In the genomic region with DNA sequence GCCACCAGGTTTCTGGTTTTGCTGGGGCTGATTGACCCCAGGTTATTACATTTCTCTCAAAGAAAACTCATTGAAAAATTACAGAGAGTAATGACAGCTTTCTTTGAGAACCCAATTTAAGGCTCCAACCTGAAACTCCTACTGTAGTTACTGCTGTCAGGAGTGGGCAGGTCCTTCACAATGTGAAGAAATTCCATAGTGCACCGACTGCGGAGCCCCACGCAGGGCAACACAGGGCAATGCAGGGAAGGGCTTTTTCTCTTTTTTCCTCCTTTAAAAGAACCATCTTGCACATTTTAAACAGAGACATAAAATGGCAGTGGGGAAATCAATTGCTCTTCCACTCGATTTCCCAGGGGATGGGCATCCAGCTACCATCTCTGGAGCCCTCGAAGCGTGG, we compare ENCODE assay signal across 21 cellular contexts.
DNase-seq lines count a peak whose midpoint lies in the region; ATAC-seq lines count a peak whose summit lies in the region.
"Had no signal": no experiment of that assay in that cellular context is flagged by ENCODE, and none has a peak within 500 bp of the region (broad histone marks: within the 10 kb centered on the region; RNA-seq: fewer than 3 reads in every experiment).

No MANE protein-coding gene starts in this region.

- ATAC-seq in stimulated activated naive CD8-positive, alpha-beta T cell treated with anti-CD3 and anti-CD28 coated beads, Interleukin-15, amount 100 ng/mL, for 72 hours = no peak
- ATAC-seq in HG03378 (IDR thresholded peaks at IDR 0.05; ENCODE audit: unreplicated experiment) = no peak
- ATAC-seq in HG02840 (IDR thresholded peaks at IDR 0.05; ENCODE audit: low FRiP score, unreplicated experiment) = no peak
- ATAC-seq: SK-N-SH treated with all-trans-retinoic acid at 6 μM for 48 hours had no signal

- no peaks in the 10 kb centered on the region for H3K9me3 Mint-ChIP-seq in T-helper 2 cell treated with Interferon-gamma antibody and Interleukin-4, amounts not matched to agents 5 μg/mL and 100 μg/mL, for 36 hours
- no peaks in the 10 kb centered on the region for H3K9me3 Mint-ChIP-seq in stimulated activated naive CD8-positive, alpha-beta T cell treated with anti-CD3 and anti-CD28 coated beads, Interleukin-15, Interleukin-2, amounts not matched to agents 100 ng/mL and 50 ng/mL, for 24 hours
- H3K9me3 Mint-ChIP-seq in stimulated activated naive CD8-positive, alpha-beta T cell treated with anti-CD3 and anti-CD28 coated beads, Interleukin-15, amount 100 ng/mL, for 72 hours = no peaks in the 10 kb centered on the region
- no peaks in the 10 kb centered on the region for H3K9me3 Mint-ChIP-seq in immature natural killer cell
- H3K9me3 Mint-ChIP-seq: CD14-positive monocyte; dendritic cell treated with granulocyte-macrophage colony-stimulating factor and Interleukin-4, amounts not matched to agents 40 ng/mL and 50 ng/mL, for 4 days; type B pancreatic cell had no signal

- H3K36me3 Mint-ChIP-seq in T-helper 2 cell treated with Interferon-gamma antibody and Interleukin-4, amounts not matched to agents 5 μg/mL and 100 μg/mL, for 36 hours (ENCODE audit: low read depth) = peaks cover 77% of the 10 kb centered on the region
- H3K36me3 Mint-ChIP-seq in stimulated activated naive CD8-positive, alpha-beta T cell treated with anti-CD3 and anti-CD28 coated beads, Interleukin-15, Interleukin-2, amounts not matched to agents 100 ng/mL and 50 ng/mL, for 24 hours (ENCODE audit: low read depth) = peaks cover 80% of the 10 kb centered on the region
- H3K36me3 Mint-ChIP-seq in immature natural killer cell = peaks cover 28 to 65% (median 33%) of the 10 kb centered on the region in 3 donors

- no peak overlapping the region for H3K4me3 Mint-ChIP-seq in T-helper 2 cell treated with Interferon-gamma antibody and Interleukin-4, amounts not matched to agents 5 μg/mL and 100 μg/mL, for 36 hours
- no peak overlapping the region for H3K4me3 Mint-ChIP-seq in stimulated activated naive CD8-positive, alpha-beta T cell treated with anti-CD3 and anti-CD28 coated beads, Interleukin-15, Interleukin-2, amounts not matched to agents 100 ng/mL and 50 ng/mL, for 24 hours
- H3K4me3 Mint-ChIP-seq in stimulated activated naive CD8-positive, alpha-beta T cell treated with anti-CD3 and anti-CD28 coated beads, Interleukin-15, amount 100 ng/mL, for 72 hours = no peak overlapping the region
- H3K4me3 Mint-ChIP-seq in immature natural killer cell = peak overlapping the region in 3 of 5 donors; percentile 17 to 60 (median 33)
- H3K4me3 Mint-ChIP-seq: brain; CD14-positive monocyte; dendritic cell treated with granulocyte-macrophage colony-stimulating factor and Interleukin-4, amounts not matched to agents 40 ng/mL and 50 ng/mL, for 4 days; type B pancreatic cell had no signal

- peaks cover 40% of the 10 kb centered on the region for H3K4me1 Mint-ChIP-seq in T-helper 2 cell treated with Interferon-gamma antibody and Interleukin-4, amounts not matched to agents 5 μg/mL and 100 μg/mL, for 36 hours (ENCODE audit: low read depth)
- H3K4me1 Mint-ChIP-seq in stimulated activated naive CD8-positive, alpha-beta T cell treated with anti-CD3 and anti-CD28 coated beads, Interleukin-15, Interleukin-2, amounts not matched to agents 100 ng/mL and 50 ng/mL, for 24 hours (ENCODE audit: low read depth) = peaks cover 49% of the 10 kb centered on the region
- H3K4me1 Mint-ChIP-seq in stimulated activated naive CD8-positive, alpha-beta T cell treated with anti-CD3 and anti-CD28 coated beads, Interleukin-15, amount 100 ng/mL, for 72 hours = peaks cover 54% of the 10 kb centered on the region
- H3K4me1 Mint-ChIP-seq in immature natural killer cell = peaks cover 56 to 68% of the 10 kb centered on the region in 2 donors

- DNase-seq in T-helper 2 cell treated with Interferon-gamma antibody and Interleukin-4, amounts not matched to agents 5 μg/mL and 100 μg/mL, for 36 hours (ENCODE audit: low spot score) = no peak
- DNase-seq in T-helper 2 cell = no peak
- no peak for DNase-seq in stimulated activated naive CD8-positive, alpha-beta T cell treated with anti-CD3 and anti-CD28 coated beads, Interleukin-15, amount 100 ng/mL, for 72 hours
- no peak for DNase-seq in immature natural killer cell
- no peak for DNase-seq in NCI-H345 treated with DMSO at 0.1 percent for 48 hours (lab: John Stamatoyannopoulos, UW; ENCODE audit: unreplicated experiment)
- DNase-seq: amniotic stem cell, Calu3, DMS79, GDM1, left ventricle myocardium inferior, NCI-H446 treated with DMSO at 0.1 percent for 48 hours, NCI-H774, Right ventricle myocardium superior had no signal

- H3K27ac Mint-ChIP-seq in T-helper 2 cell treated with Interferon-gamma antibody and Interleukin-4, amounts not matched to agents 5 μg/mL and 100 μg/mL, for 36 hours = peak overlapping the region; percentile 20
- H3K27ac Mint-ChIP-seq in stimulated activated naive CD8-positive, alpha-beta T cell treated with anti-CD3 and anti-CD28 coated beads, Interleukin-15, Interleukin-2, amounts not matched to agents 100 ng/mL and 50 ng/mL, for 24 hours = peak overlapping the region; percentile 75
- peak overlapping the region in 1 of 2 donors; percentile 54 for H3K27ac Mint-ChIP-seq in stimulated activated naive CD8-positive, alpha-beta T cell treated with anti-CD3 and anti-CD28 coated beads, Interleukin-15, amount 100 ng/mL, for 72 hours
- H3K27ac Mint-ChIP-seq in immature natural killer cell = peak overlapping the region in 4 of 6 donors; percentile 40 to 72 (median 66)
- H3K27ac Mint-ChIP-seq: type B pancreatic cell had no signal

- no peaks in the 10 kb centered on the region for H3K27me3 Mint-ChIP-seq in T-helper 2 cell treated with Interferon-gamma antibody and Interleukin-4, amounts not matched to agents 5 μg/mL and 100 μg/mL, for 36 hours (ENCODE audit: low read depth)
- no peaks in the 10 kb centered on the region for H3K27me3 Mint-ChIP-seq in stimulated activated naive CD8-positive, alpha-beta T cell treated with anti-CD3 and anti-CD28 coated beads, Interleukin-15, Interleukin-2, amounts not matched to agents 100 ng/mL and 50 ng/mL, for 24 hours
- no peaks in the 10 kb centered on the region for H3K27me3 Mint-ChIP-seq in stimulated activated naive CD8-positive, alpha-beta T cell treated with anti-CD3 and anti-CD28 coated beads, Interleukin-15, amount 100 ng/mL, for 72 hours
- peaks cover 0 to 18% (median 8%) of the 10 kb centered on the region in 3 donors for H3K27me3 Mint-ChIP-seq in immature natural killer cell (ENCODE audit: low read depth in 3 of 3)
- H3K27me3 Mint-ChIP-seq: dendritic cell treated with granulocyte-macrophage colony-stimulating factor and Interleukin-4, amounts not matched to agents 40 ng/mL and 50 ng/mL, for 4 days; type B pancreatic cell had no signal

Comparison
In these comparisons a context has a peak if more than half of its experiments do, and no peak if none do; other contexts are left out.
1. H3K4me3 Mint-ChIP-seq: peak in immature natural killer cell (3 of 5); none in T-helper 2 cell treated with Interferon-gamma antibody and Interleukin-4, amounts not matched to agents 5 μg/mL and 100 μg/mL, for 36 hours (single experiment), stimulated activated naive CD8-positive, alpha-beta T cell treated with anti-CD3 and anti-CD28 coated beads, Interleukin-15, Interleukin-2, amounts not matched to agents 100 ng/mL and 50 ng/mL, for 24 hours (single experiment) and stimulated activated naive CD8-positive, alpha-beta T cell treated with anti-CD3 and anti-CD28 coated beads, Interleukin-15, amount 100 ng/mL, for 72 hours (0 of 2).